27 cellular contexts compared by ENCODE assay signal in genomic region chr4:14151099-14151498, GRCh38.
"Had no signal": no experiment of that assay in that cellular context is flagged by ENCODE, and none has a peak within 500 bp of the region (broad histone marks: within the 10 kb centered on the region; RNA-seq: fewer than 3 reads in every experiment).

No MANE protein-coding gene starts in this region.

- H3K9me3 ChIP-seq: ascending aorta, heart left ventricle, left lung, mucosa of descending colon, tibial nerve had no signal

- DNase-seq: activated CD4-positive, alpha-beta memory T cell treated with anti-CD3 and anti-CD28 coated beads, Interleukin-2, amount 10 ng/mL, durations not matched to agents 7 days and 5 days; activated CD4-positive, alpha-beta T cell treated with anti-CD3 and anti-CD28 coated beads, Interleukin-2, amount 10 ng/mL, durations not matched to agents 24 days and 14 days; activated CD4-positive, CD25-positive, alpha-beta regulatory T cell treated with anti-CD3 and anti-CD28 coated beads, Interleukin-2, amount 50 U/mL, for 72 hours; activated CD8-positive, alpha-beta memory T cell treated with anti-CD3 and anti-CD28 coated beads, Interleukin-2, amount 50 U/mL, for 48 hours; activated gamma-delta T cell; activated naive CD4-positive, alpha-beta T cell treated with anti-CD3 and anti-CD28 coated beads, Interleukin-2, amount 10 ng/mL, durations not matched to agents 7 days and 5 days; activated naive CD8-positive, alpha-beta T cell treated with anti-CD3 and anti-CD28 coated beads, Interleukin-2, amount 10 ng/mL, durations not matched to agents 7 days and 5 days; activated T-cell treated with anti-CD3 and anti-CD28 coated beads, Interleukin-2, amount 50 U/mL, for 24 hours; dorsolateral prefrontal cortex; effector memory CD8-positive, alpha-beta T cell; heart left ventricle; hypothalamus; immature natural killer cell; kidney glomerular epithelial cell; left lung; mucosa of descending colon; right cardiac atrium; stimulated activated CD4-positive, alpha-beta T cell treated with anti-CD3 and anti-CD28 coated beads, Interleukin-15, amount 100 ng/mL, for 24 hours; stimulated activated CD4-positive, alpha-beta T cell treated with anti-CD3 and anti-CD28 coated beads, Interleukin-2, amount 100 ng/mL, for 24 hours; stimulated activated naive CD4-positive, alpha-beta T cell; WERI-Rb-1 had no signal

- H3K4me1 Mint-ChIP-seq: activated CD4-positive, alpha-beta memory T cell treated with anti-CD3 and anti-CD28 coated beads, Interleukin-2, amount 10 ng/mL, durations not matched to agents 7 days and 5 days; activated CD4-positive, alpha-beta T cell treated with anti-CD3 and anti-CD28 coated beads, Interleukin-2, amount 10 ng/mL, durations not matched to agents 24 days and 14 days; activated naive CD4-positive, alpha-beta T cell treated with anti-CD3 and anti-CD28 coated beads, Interleukin-2, amount 10 ng/mL, durations not matched to agents 7 days and 5 days; activated naive CD8-positive, alpha-beta T cell treated with anti-CD3 and anti-CD28 coated beads, Interleukin-2, amount 10 ng/mL, durations not matched to agents 7 days and 5 days; immature natural killer cell had no signal

- H3K4me3 Mint-ChIP-seq: activated CD4-positive, alpha-beta memory T cell treated with anti-CD3 and anti-CD28 coated beads, Interleukin-2, amount 10 ng/mL, durations not matched to agents 7 days and 5 days; activated CD4-positive, alpha-beta T cell treated with anti-CD3 and anti-CD28 coated beads, Interleukin-2, amount 10 ng/mL, durations not matched to agents 24 days and 14 days; activated naive CD4-positive, alpha-beta T cell treated with anti-CD3 and anti-CD28 coated beads, Interleukin-2, amount 10 ng/mL, durations not matched to agents 7 days and 5 days; activated naive CD8-positive, alpha-beta T cell treated with anti-CD3 and anti-CD28 coated beads, Interleukin-2, amount 10 ng/mL, durations not matched to agents 7 days and 5 days; activated T-cell treated with anti-CD3 and anti-CD28 coated beads, Interleukin-2, amount 50 U/mL, for 24 hours; brain; effector memory CD8-positive, alpha-beta T cell; immature natural killer cell; natural killer cell treated with Interleukin-12 subunit alpha and Interleukin-12 subunit beta and Interleukin-15 and Interleukin-18, amount 100 ng/mL, for 72 hours had no signal

- H3K4me1 ChIP-seq: ascending aorta, left lung, tibial nerve had no signal

- ATAC-seq: effector memory CD8-positive, alpha-beta T cell; heart left ventricle; left lung; mucosa of descending colon; natural killer cell treated with Interleukin-12 subunit alpha and Interleukin-12 subunit beta and Interleukin-15 and Interleukin-18, amount 100 ng/mL, for 72 hours; right cardiac atrium had no signal

- H3K4me3 ChIP-seq: ascending aorta, coronary artery, dorsolateral prefrontal cortex, heart left ventricle, left lung, lung, mucosa of descending colon, tibial nerve had no signal

- H3K27ac Mint-ChIP-seq: activated CD4-positive, alpha-beta memory T cell treated with anti-CD3 and anti-CD28 coated beads, Interleukin-2, amount 10 ng/mL, durations not matched to agents 7 days and 5 days; activated CD4-positive, alpha-beta T cell treated with anti-CD3 and anti-CD28 coated beads, Interleukin-2, amount 10 ng/mL, durations not matched to agents 24 days and 14 days; activated naive CD4-positive, alpha-beta T cell treated with anti-CD3 and anti-CD28 coated beads, Interleukin-2, amount 10 ng/mL, durations not matched to agents 7 days and 5 days; activated naive CD8-positive, alpha-beta T cell treated with anti-CD3 and anti-CD28 coated beads, Interleukin-2, amount 10 ng/mL, durations not matched to agents 7 days and 5 days; activated T-cell treated with anti-CD3 and anti-CD28 coated beads, Interleukin-2, amount 50 U/mL, for 24 hours; effector memory CD8-positive, alpha-beta T cell; immature natural killer cell; natural killer cell treated with Interleukin-12 subunit alpha and Interleukin-12 subunit beta and Interleukin-15 and Interleukin-18, amount 100 ng/mL, for 72 hours had no signal

- H3K36me3 ChIP-seq: ascending aorta, heart left ventricle, left lung, tibial nerve, WERI-Rb-1 had no signal

- H3K27ac ChIP-seq: ascending aorta, coronary artery, dorsolateral prefrontal cortex, heart left ventricle, left lung, tibial nerve, WERI-Rb-1 had no signal

- H3K36me3 Mint-ChIP-seq: activated naive CD4-positive, alpha-beta T cell treated with anti-CD3 and anti-CD28 coated beads, Interleukin-2, amount 10 ng/mL, durations not matched to agents 7 days and 5 days; activated naive CD8-positive, alpha-beta T cell treated with anti-CD3 and anti-CD28 coated beads, Interleukin-2, amount 10 ng/mL, durations not matched to agents 7 days and 5 days; brain; immature natural killer cell; natural killer cell treated with Interleukin-12 subunit alpha and Interleukin-12 subunit beta and Interleukin-15 and Interleukin-18, amount 100 ng/mL, for 72 hours had no signal

- H3K27me3 ChIP-seq: ascending aorta, dorsolateral prefrontal cortex, left lung, tibial nerve had no signal

- H3K27me3 Mint-ChIP-seq: activated CD4-positive, alpha-beta memory T cell treated with anti-CD3 and anti-CD28 coated beads, Interleukin-2, amount 10 ng/mL, durations not matched to agents 7 days and 5 days; activated CD4-positive, alpha-beta T cell treated with anti-CD3 and anti-CD28 coated beads, Interleukin-2, amount 10 ng/mL, durations not matched to agents 24 days and 14 days; activated naive CD4-positive, alpha-beta T cell treated with anti-CD3 and anti-CD28 coated beads, Interleukin-2, amount 10 ng/mL, durations not matched to agents 7 days and 5 days; activated naive CD8-positive, alpha-beta T cell treated with anti-CD3 and anti-CD28 coated beads, Interleukin-2, amount 10 ng/mL, durations not matched to agents 7 days and 5 days; activated T-cell treated with anti-CD3 and anti-CD28 coated beads, Interleukin-2, amount 50 U/mL, for 24 hours had no signal

- H3K9me3 Mint-ChIP-seq: activated CD4-positive, alpha-beta memory T cell treated with anti-CD3 and anti-CD28 coated beads, Interleukin-2, amount 10 ng/mL, durations not matched to agents 7 days and 5 days; activated CD4-positive, alpha-beta T cell treated with anti-CD3 and anti-CD28 coated beads, Interleukin-2, amount 10 ng/mL, durations not matched to agents 24 days and 14 days; activated naive CD4-positive, alpha-beta T cell treated with anti-CD3 and anti-CD28 coated beads, Interleukin-2, amount 10 ng/mL, durations not matched to agents 7 days and 5 days; activated naive CD8-positive, alpha-beta T cell treated with anti-CD3 and anti-CD28 coated beads, Interleukin-2, amount 10 ng/mL, durations not matched to agents 7 days and 5 days; activated T-cell treated with anti-CD3 and anti-CD28 coated beads, Interleukin-2, amount 50 U/mL, for 24 hours; brain; effector memory CD8-positive, alpha-beta T cell; natural killer cell treated with Interleukin-12 subunit alpha and Interleukin-12 subunit beta and Interleukin-15 and Interleukin-18, amount 100 ng/mL, for 72 hours had no signal
